ENCODE assay signal across 20 cellular contexts in the genomic region with DNA sequence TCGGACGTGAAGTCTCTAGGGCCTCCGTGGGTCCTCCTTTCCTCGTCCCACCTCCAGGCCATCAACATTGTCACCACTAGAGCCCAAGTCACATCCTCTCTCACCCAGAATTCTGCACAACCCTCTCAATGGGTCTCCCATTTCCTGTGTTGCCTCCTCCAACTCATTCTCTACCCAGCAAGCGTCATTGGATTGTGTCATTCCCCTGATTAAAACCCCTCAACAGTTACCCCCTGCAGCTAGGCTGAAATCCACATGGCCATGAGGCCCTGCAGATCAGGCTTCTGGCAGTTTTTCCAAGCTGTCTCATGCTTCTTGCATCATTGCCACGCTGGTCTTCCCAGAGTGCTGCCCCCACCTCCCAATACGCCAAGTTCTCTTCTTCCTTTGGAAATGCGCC.
"Had no signal": no experiment of that assay in that cellular context is flagged by ENCODE, and none has a peak within 500 bp of the region (broad histone marks: within the 10 kb centered on the region; RNA-seq: fewer than 3 reads in every experiment).

No MANE protein-coding gene starts in this region.

- FAIRE-seq: RCC 7860 had no signal

- H3K4me2 ChIP-seq: SK-N-SH had no signal

- H3K9me3 ChIP-seq: SK-N-SH had no signal

- DNase-seq: KBM-7, MV-4-11, NCI-H1092, NCI-H1105 treated with DMSO at 0.1 percent for 48 hours, NCI-H1417 treated with DMSO at 0.1 percent for 48 hours, NCI-H146, NCI-H1694 treated with DMSO at 0.1 percent for 48 hours, NCI-H1930, NCI-H2081, NCI-H2107, NCI-H226, NCI-H510A, NCI-H524 treated with DMSO at 0.1 percent for 48 hours, NCI-H69, NCI-H774, RPMI8226, SHP77, SK-N-SH, SW 1271 had no signal
